Comparison of ENCODE assay signal across 8 cellular contexts in the genomic region with DNA sequence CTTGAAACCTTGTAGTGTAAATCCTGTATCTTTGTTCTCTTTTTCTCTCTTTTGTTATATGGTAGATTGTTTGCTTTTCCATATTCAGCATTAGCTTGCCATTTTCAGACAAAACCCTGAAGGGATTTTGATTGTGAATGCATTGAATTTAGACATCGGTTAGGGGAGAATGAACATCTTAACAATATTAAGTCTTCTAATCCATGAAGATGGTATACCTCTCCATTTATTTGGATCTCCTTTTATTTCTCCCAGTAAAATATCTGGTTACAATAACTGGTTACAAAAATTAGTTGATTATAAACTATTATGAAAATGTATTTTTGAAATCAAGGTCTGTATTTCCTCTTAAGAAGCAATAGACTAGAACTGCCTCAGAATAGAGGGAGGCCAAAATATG.
"Had no signal": no experiment of that assay in that cellular context is flagged by ENCODE, and none has a peak within 500 bp of the region (broad histone marks: within the 10 kb centered on the region; RNA-seq: fewer than 3 reads in every experiment).

No MANE protein-coding gene starts in this region.

- FAIRE-seq: HepG2, HTR-8/SVneo, K562 had no signal

- DNase-seq: IMR-90, KBM-7, KG1 had no signal

- H3K27ac ChIP-seq: HL-60, KMS-11 had no signal

- H3K4me3 ChIP-seq: K562 had no signal
